In the genomic region with DNA sequence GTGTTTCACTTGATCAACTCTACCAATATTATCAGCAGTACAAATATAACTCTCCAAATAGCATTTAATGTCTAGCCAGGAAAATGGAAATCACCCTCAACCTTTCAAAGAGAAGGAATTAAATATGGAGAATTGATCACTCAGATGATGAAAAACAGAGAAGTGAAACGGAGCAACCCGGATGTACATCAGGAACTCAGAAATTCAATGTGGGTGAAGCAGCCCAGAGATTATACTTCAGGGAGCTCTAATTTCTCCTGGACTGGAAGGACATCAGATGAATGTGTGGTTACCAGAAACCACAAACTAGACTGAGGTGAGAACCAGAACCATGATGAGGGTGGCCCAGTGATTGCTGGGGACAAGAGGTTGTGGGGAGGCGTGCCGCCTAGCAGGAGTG, we compare ENCODE assay signal across 18 cellular contexts. TPM values are rescaled to one million over a fixed set of nuclear protein-coding genes. Genes with fewer than 3 reads are reported as not detected.
DNase-seq lines count a peak whose midpoint lies in the region; ATAC-seq lines count a peak whose summit lies in the region.
"Had no signal": no experiment of that assay in that cellular context is flagged by ENCODE, and none has a peak within 500 bp of the region (broad histone marks: within the 10 kb centered on the region; RNA-seq: fewer than 3 reads in every experiment).

No MANE protein-coding gene starts in this region.

- H3K4me3 Mint-ChIP-seq in memory B cell = peak overlapping the region; percentile 8
- H3K4me3 Mint-ChIP-seq: CD8-positive, alpha-beta memory T cell had no signal

- no peaks in the 10 kb centered on the region for H3K27me3 Mint-ChIP-seq in memory B cell
- H3K27me3 Mint-ChIP-seq: CD8-positive, alpha-beta memory T cell had no signal

- H3K36me3 ChIP-seq in subcutaneous abdominal adipose tissue (ENCODE audit: control insufficient read depth in 5 of 5, insufficient read depth in 5 of 5, low read length in 5 of 5) = no peaks in the 10 kb centered on the region

- H3K27ac ChIP-seq in subcutaneous abdominal adipose tissue (ENCODE audit: low read depth, low read length) = peak overlapping the region; percentile 89

- H3K4me3 ChIP-seq in subcutaneous abdominal adipose tissue (ENCODE audit: low read depth in 1 of 5, low read length in 5 of 5) = no peak overlapping the region

- peak overlapping the region; percentile 26 for H3K27ac Mint-ChIP-seq in memory B cell

- H3K27me3 ChIP-seq in subcutaneous abdominal adipose tissue (ENCODE audit: control insufficient read depth in 5 of 5, insufficient read depth in 4 of 5, low read length in 5 of 5) = no peaks in the 10 kb centered on the region

- H3K4me1 ChIP-seq in subcutaneous abdominal adipose tissue (ENCODE audit: control insufficient read depth in 5 of 5, insufficient read depth in 5 of 5, low read length in 5 of 5) = peaks cover 3 to 47% (median 21%) of the 10 kb centered on the region in 5 donors

- no peaks in the 10 kb centered on the region for H3K9me3 Mint-ChIP-seq in memory B cell

- no peaks in the 10 kb centered on the region for H3K36me3 Mint-ChIP-seq in memory B cell
- H3K36me3 Mint-ChIP-seq: CD8-positive, alpha-beta memory T cell had no signal

- ATAC-seq in memory B cell (ENCODE audit: low read depth) = peak; percentile 84
- ATAC-seq: PC-3 had no signal

- H3K9me3 ChIP-seq in subcutaneous abdominal adipose tissue (ENCODE audit: control insufficient read depth in 5 of 5, low read length in 5 of 5) = no peaks in the 10 kb centered on the region

- peaks cover 10% of the 10 kb centered on the region for H3K4me1 Mint-ChIP-seq in memory B cell
- H3K4me1 Mint-ChIP-seq: CD8-positive, alpha-beta memory T cell had no signal

- peak overlapping the region in 1 of 5 donors; percentile 0 for H3K9ac ChIP-seq in subcutaneous abdominal adipose tissue (ENCODE audit: low read length in 5 of 5)

- DNase-seq in MV-4-11 (lab: John Stamatoyannopoulos, UW) (peak; percentile 42), UCSD-AML1 (lab: John Stamatoyannopoulos, UW; ENCODE audit: unreplicated experiment) (peak; percentile 8), memory B cell (ENCODE audit: low spot score in 2 of 2) (peak in 1 of 2 donors; percentile 7), HT-29 (ENCODE audit: low spot score) (no peak), DMS 273 (lab: John Stamatoyannopoulos, UW; ENCODE audit: unreplicated experiment) (no peak)
- no peak for DNase-seq in effector CD4-positive, alpha-beta T cell
- DNase-seq: C1 segment of cervical spinal cord; Calu3; CD8-positive, alpha-beta memory T cell; EL; GF-D8; Kasumi-1; NCI-H1417; NCI-H1694 treated with DMSO at 0.1 percent for 48 hours; NK-92 treated with Interleukin-12 subunit alpha and Interleukin-12 subunit beta, amount 100 ng/mL, for 24 hours; PC-3; Right ventricle myocardium superior had no signal

RNA-seq across cellular contexts. Expression of a gene that starts 35.5 kb away (rescaled TPM):
- total RNA-seq in HT-29 (2014; rRNA removed; shearing (Covaris generic)) = 11.1 and 12.4 TPM in 2 replicates
- total RNA-seq: CD8-positive, alpha-beta memory T cell had no signal

Comparison
In these comparisons a context has a peak if more than half of its experiments do, and no peak if none do; other contexts are left out.
1. DNase-seq: peak in MV-4-11 (single experiment) and UCSD-AML1 (single experiment); none in HT-29 (single experiment), DMS 273 (single experiment) and effector CD4-positive, alpha-beta T cell (single experiment).